In the genomic region with DNA sequence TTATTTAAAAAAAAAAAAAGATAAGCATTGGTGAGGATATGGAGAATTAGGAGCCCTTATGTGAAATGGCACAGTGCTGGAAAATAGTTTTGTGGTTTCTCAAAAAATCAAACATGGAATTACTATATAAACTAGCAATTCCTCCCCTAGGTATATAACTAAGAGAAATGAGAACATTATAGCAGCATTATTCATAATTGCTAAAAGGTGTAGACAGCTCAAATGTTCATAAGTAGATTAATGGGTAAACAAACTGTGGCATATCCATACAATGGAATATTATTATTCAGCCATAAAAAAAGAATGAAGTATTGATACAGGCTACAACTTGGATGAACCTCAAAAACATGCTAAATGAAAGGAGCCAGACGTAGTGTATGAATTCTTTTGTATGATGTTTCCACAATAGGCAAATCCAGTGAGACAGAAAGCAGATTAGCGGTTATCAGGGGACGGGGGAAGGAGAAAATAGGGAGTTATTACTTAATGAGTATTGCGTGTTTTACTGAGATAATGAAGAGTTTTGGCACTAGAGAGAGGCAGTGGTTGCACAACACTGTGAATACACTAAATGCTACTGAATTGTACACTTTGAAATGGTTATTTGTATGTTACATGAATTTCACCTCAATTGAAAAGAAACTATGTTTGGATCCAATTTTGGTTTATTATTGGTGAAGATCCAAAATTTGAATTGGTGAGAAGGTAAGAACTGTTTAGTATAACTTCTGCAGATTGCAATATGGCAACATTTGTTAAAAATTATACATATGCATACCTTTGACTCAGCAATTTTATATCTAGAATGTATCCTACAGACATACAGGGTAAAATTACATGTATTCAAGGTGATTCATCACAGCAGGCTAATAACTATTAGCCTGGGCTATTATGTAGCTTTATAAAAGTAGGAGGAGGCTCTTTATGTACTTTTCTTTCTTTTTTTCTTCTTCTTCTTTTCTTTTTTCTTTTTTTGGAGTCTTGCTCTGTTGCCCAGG, we compare ENCODE assay signal across 1 cellular context.
TF ChIP-seq lines count a peak whose summit lies in the region.

No MANE protein-coding gene starts in this region.

TF ChIP-seq in GM23338, 12 proteins besides CTCF, POLR2A, EP300 and RAD21 (continued from another document):
- TF ChIP-seq, protein P1, sequence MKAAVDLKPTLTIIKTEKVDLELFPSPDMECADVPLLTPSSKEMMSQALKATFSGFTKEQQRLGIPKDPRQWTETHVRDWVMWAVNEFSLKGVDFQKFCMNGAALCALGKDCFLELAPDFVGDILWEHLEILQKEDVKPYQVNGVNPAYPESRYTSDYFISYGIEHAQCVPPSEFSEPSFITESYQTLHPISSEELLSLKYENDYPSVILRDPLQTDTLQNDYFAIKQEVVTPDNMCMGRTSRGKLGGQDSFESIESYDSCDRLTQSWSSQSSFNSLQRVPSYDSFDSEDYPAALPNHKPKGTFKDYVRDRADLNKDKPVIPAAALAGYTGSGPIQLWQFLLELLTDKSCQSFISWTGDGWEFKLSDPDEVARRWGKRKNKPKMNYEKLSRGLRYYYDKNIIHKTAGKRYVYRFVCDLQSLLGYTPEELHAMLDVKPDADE (IDR thresholded peaks at IDR 0.05): no peak
- TF ChIP-seq EZH2phosphoT487 (IDR thresholded peaks at IDR 0.05; ENCODE audit: unreplicated experiment) (no peak), EZH2 (IDR thresholded peaks at IDR 0.05; ENCODE audit: low read depth, unreplicated experiment) (no peak), JUNB (IDR thresholded peaks at IDR 0.05; ENCODE audit: unreplicated experiment) (no peak), CREB1 (CRISPR knock-in tag; IDR thresholded peaks at IDR 0.05; ENCODE audit: low read depth) (no peak)
